31 cellular contexts compared by ENCODE assay signal in genomic region chr17:77700165-77700881, GRCh38.
DNase-seq lines count a peak whose midpoint lies in the region; ATAC-seq, FAIRE-seq and TF ChIP-seq lines count a peak whose summit lies in the region.
"Had no signal": no experiment of that assay in that cellular context is flagged by ENCODE, and none has a peak within 500 bp of the region (broad histone marks: within the 10 kb centered on the region; RNA-seq: fewer than 3 reads in every experiment).

No MANE protein-coding gene starts in this region.

- peaks cover 25% of the 10 kb centered on the region for H3K27me3 ChIP-seq in upper lobe of right lung
- H3K27me3 ChIP-seq: ovary, right atrium auricular region, uterus had no signal

- H3K4me3 Mint-ChIP-seq in activated CD8-positive, alpha-beta memory T cell treated with anti-CD3 and anti-CD28 coated beads, Interleukin-2, amount 10 ng/mL, durations not matched to agents 7 days and 5 days = no peak overlapping the region
- H3K4me3 Mint-ChIP-seq: activated T-cell treated with anti-CD3 and anti-CD28 coated beads, Interleukin-2, amount 50 U/mL, for 72 hours; CD8-positive, alpha-beta memory T cell; central memory CD8-positive, alpha-beta T cell; nephron had no signal

- no peaks in the 10 kb centered on the region for H3K4me1 Mint-ChIP-seq in activated CD8-positive, alpha-beta memory T cell treated with anti-CD3 and anti-CD28 coated beads, Interleukin-2, amount 10 ng/mL, durations not matched to agents 7 days and 5 days

- no peaks in the 10 kb centered on the region for H3K36me3 ChIP-seq in upper lobe of right lung
- H3K36me3 ChIP-seq in kidney (ENCODE audit: control insufficient read depth in 1 of 2, insufficient read depth in 2 of 2, low read length in 2 of 2) = no peaks in the 10 kb centered on the region
- H3K36me3 ChIP-seq: esophagus squamous epithelium, ovary, right atrium auricular region, uterus had no signal

- H3K9me3 ChIP-seq in upper lobe of right lung (peaks cover 8% of the 10 kb centered on the region), kidney (ENCODE audit: control insufficient read depth in 1 of 2, low read length in 2 of 2) (peaks cover 3 to 19% of the 10 kb centered on the region in 2 donors)

- CTCF ChIA-PET in activated CD8-positive, alpha-beta memory T cell treated with anti-CD3 and anti-CD28 coated beads, Interleukin-2, amount 10 ng/mL, durations not matched to agents 7 days and 5 days (lab: Charles Lee) = no interaction called here

- peak; percentile 38 for DNase-seq in activated CD8-positive, alpha-beta memory T cell treated with anti-CD3 and anti-CD28 coated beads for 24 hours
- DNase-seq in activated CD8-positive, alpha-beta memory T cell treated with anti-CD3 and anti-CD28 coated beads, Interleukin-2, amount 10 ng/mL, durations not matched to agents 7 days and 5 days = no peak
- peak; percentile 48 for DNase-seq in SK-N-DZ (ENCODE audit: low spot score)
- peak; percentile 56 for DNase-seq in left kidney (ENCODE audit: low read depth, low spot score)
- no peak for DNase-seq in upper lobe of right lung
- no peak for DNase-seq in sciatic nerve (ENCODE audit: low spot score)
- no peak for DNase-seq in kidney
- DNase-seq: activated CD4-positive, alpha-beta T cell treated with anti-CD3 and anti-CD28 coated beads for 4 hours; activated naive CD4-positive, alpha-beta T cell treated with Interleukin-2 at 50 U/mL for 16 hours; activated T-cell treated with anti-CD3 and anti-CD28 coated beads, Interleukin-2, amount 50 U/mL, for 72 hours; CD8-positive, alpha-beta memory T cell; dermis blood vessel endothelial cell; EL; esophagus squamous epithelium; foreskin keratinocyte; KG1; kidney glomerular epithelial cell; NCI-H1092 treated with DMSO at 0.1 percent for 48 hours; NCI-H1694 treated with DMSO at 0.1 percent for 48 hours; NCI-H510A treated with DMSO at 0.1 percent for 48 hours; ovary; PC-3; stimulated activated naive CD8-positive, alpha-beta T cell treated with anti-CD3 and anti-CD28 coated beads, Interleukin-15, Interleukin-2, amounts not matched to agents 100 U/mL and 50 U/mL, for 24 hours; uterus had no signal

- H3K9me3 Mint-ChIP-seq in activated CD8-positive, alpha-beta memory T cell treated with anti-CD3 and anti-CD28 coated beads, Interleukin-2, amount 10 ng/mL, durations not matched to agents 7 days and 5 days (ENCODE audit: low read depth) = peaks cover 23% of the 10 kb centered on the region

- H3K4me1 ChIP-seq in upper lobe of right lung = no peaks in the 10 kb centered on the region
- H3K4me1 ChIP-seq in kidney (ENCODE audit: control insufficient read depth in 1 of 2, insufficient read depth in 1 of 2, low read depth in 1 of 2, low read length in 2 of 2) = no peaks in the 10 kb centered on the region
- H3K4me1 ChIP-seq: foreskin keratinocyte, uterus had no signal

- H3K27ac Mint-ChIP-seq in activated CD8-positive, alpha-beta memory T cell treated with anti-CD3 and anti-CD28 coated beads, Interleukin-2, amount 10 ng/mL, durations not matched to agents 7 days and 5 days = no peak overlapping the region
- H3K27ac Mint-ChIP-seq: activated T-cell treated with anti-CD3 and anti-CD28 coated beads, Interleukin-2, amount 50 U/mL, for 72 hours; nephron had no signal

- H3K27me3 Mint-ChIP-seq in activated CD8-positive, alpha-beta memory T cell treated with anti-CD3 and anti-CD28 coated beads, Interleukin-2, amount 10 ng/mL, durations not matched to agents 7 days and 5 days = peaks cover 30% of the 10 kb centered on the region

- H3K9ac ChIP-seq in kidney (ENCODE audit: low read length in 2 of 2) = no peak overlapping the region

- no peak overlapping the region for H3K27ac ChIP-seq in upper lobe of right lung
- no peak overlapping the region for H3K27ac ChIP-seq in kidney (ENCODE audit: low read depth in 2 of 2, low read length in 2 of 2)
- H3K27ac ChIP-seq: esophagus squamous epithelium, foreskin keratinocyte, HL-60, ovary, right atrium auricular region, uterus had no signal

- TF ChIP-seq CTCF in upper lobe of right lung (IDR thresholded peaks at IDR 0.05) (no peak), kidney (IDR thresholded peaks at IDR 0.05; ENCODE audit: borderline replicate concordance, extremely low read depth, insufficient read depth) (no peak)

- intact Hi-C loops in upper lobe of right lung (cut with DNase I) (no loop called here), sciatic nerve (cut with DNase I) (no loop called here), kidney (cut with DNase I) (no loop called here)

- H3K36me3 Mint-ChIP-seq in activated CD8-positive, alpha-beta memory T cell treated with anti-CD3 and anti-CD28 coated beads, Interleukin-2, amount 10 ng/mL, durations not matched to agents 7 days and 5 days = peaks cover 1% of the 10 kb centered on the region

- no peak overlapping the region for H3K4me3 ChIP-seq in upper lobe of right lung
- no peak overlapping the region for H3K4me3 ChIP-seq in kidney (ENCODE audit: low read length in 2 of 2)
- H3K4me3 ChIP-seq: esophagus squamous epithelium, ovary, right atrium auricular region, smooth muscle cell, uterus had no signal

- no peak for FAIRE-seq in kidney (lab: Jason Lieb, UNC)
- FAIRE-seq: H54 had no signal

- ATAC-seq in activated CD8-positive, alpha-beta memory T cell treated with anti-CD3 and anti-CD28 coated beads, Interleukin-2, amount 10 ng/mL, durations not matched to agents 7 days and 5 days = no peak
- ATAC-seq in upper lobe of right lung (peak; percentile 11), HG02852 (IDR thresholded peaks at IDR 0.05; ENCODE audit: unreplicated experiment) (no peak), sciatic nerve (no peak)
- ATAC-seq: activated T-cell treated with anti-CD3 and anti-CD28 coated beads, Interleukin-2, amount 50 U/mL, for 72 hours; foreskin keratinocyte; PC-3; stimulated activated naive CD8-positive, alpha-beta T cell treated with anti-CD3 and anti-CD28 coated beads, Interleukin-15, Interleukin-2, amounts not matched to agents 100 U/mL and 50 U/mL, for 24 hours had no signal

Comparison
In these comparisons a context has a peak if more than half of its experiments do, and no peak if none do; other contexts are left out.
1. DNase-seq: peak in activated CD8-positive, alpha-beta memory T cell treated with anti-CD3 and anti-CD28 coated beads for 24 hours (single experiment), SK-N-DZ (single experiment) and left kidney (single experiment); none in activated CD8-positive, alpha-beta memory T cell treated with anti-CD3 and anti-CD28 coated beads, Interleukin-2, amount 10 ng/mL, durations not matched to agents 7 days and 5 days (single experiment), upper lobe of right lung (single experiment), sciatic nerve (single experiment) and kidney (single experiment).